In the genomic region with DNA sequence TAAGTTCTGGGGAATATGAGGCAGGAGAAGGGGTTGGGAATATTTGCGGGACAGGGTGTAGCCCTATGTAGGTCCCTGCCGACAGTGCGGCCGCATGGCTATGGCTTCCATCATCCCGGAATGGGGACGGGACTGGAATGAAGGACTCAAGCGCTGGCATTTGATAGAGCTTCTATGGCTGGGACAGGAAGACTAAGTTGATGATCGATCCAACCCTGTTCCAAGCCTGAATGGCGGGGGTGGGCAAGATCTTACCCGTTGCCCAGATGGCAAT, we compare ENCODE assay signal across 9 cellular contexts. TPM values are rescaled to one million over a fixed set of nuclear protein-coding genes. Genes with fewer than 3 reads are reported as not detected.
DNase-seq lines count a peak whose midpoint lies in the region; ATAC-seq, FAIRE-seq and TF ChIP-seq lines count a peak whose summit lies in the region.
"Had no signal": no experiment of that assay in that cellular context is flagged by ENCODE, and none has a peak within 500 bp of the region (broad histone marks: within the 10 kb centered on the region; RNA-seq: fewer than 3 reads in every experiment).

No MANE protein-coding gene starts in this region.

- H3K27me3 Mint-ChIP-seq in CD14-positive monocyte (ENCODE audit: low read depth in 3 of 3): peaks cover 51 to 81% (median 51%) of the 10 kb centered on the region in 3 donors

- H3K4me1 Mint-ChIP-seq in CD14-positive monocyte: peaks cover 46% of the 10 kb centered on the region

- peaks cover 5 to 6% of the 10 kb centered on the region in 2 donors for H3K36me3 Mint-ChIP-seq in CD14-positive monocyte

- H3K4me3 Mint-ChIP-seq in CD14-positive monocyte: peak overlapping the region; percentile 81 to 90

- peak overlapping the region; percentile 37 to 45 for H3K4me3 ChIP-seq in cardiac fibroblast (replicated peaks in 1 of 2; ENCODE audit: low read depth in 2 of 2, low read length in 2 of 2)
- H3K4me3 ChIP-seq in mucosa of stomach (ENCODE audit: low read length): peak overlapping the region; percentile 3
- H3K4me3 ChIP-seq: lung had no signal

- no peak for ATAC-seq in GM21528 (IDR thresholded peaks at IDR 0.05; ENCODE audit: low FRiP score, unreplicated experiment)
- no peak for ATAC-seq in GM19455 (IDR thresholded peaks at IDR 0.05; ENCODE audit: unreplicated experiment)

- no peak for DNase-seq in CD14-positive monocyte (ENCODE audit: low spot score)
- peak; percentile 37 for DNase-seq in HTR-8/SVneo (ENCODE audit: insufficient read length, low spot score)
- no peak for DNase-seq in cardiac fibroblast (ENCODE audit: low read depth in 2 of 2)
- no peak for DNase-seq in GM03348 (ENCODE audit: low spot score)
- no peak for DNase-seq in RCC 7860 (ENCODE audit: low spot score)

- H3K4me1 ChIP-seq in mucosa of stomach (ENCODE audit: control insufficient read depth, insufficient read depth, low read length): peaks cover 36% of the 10 kb centered on the region

- no peaks in the 10 kb centered on the region for H3K9me3 ChIP-seq in mucosa of stomach (ENCODE audit: control insufficient read depth, low read length)

- intact Hi-C loops in CD14-positive monocyte (cut with micrococcal nuclease): loop anchor here (2.0 to 10.0 kb wide), 3 partner anchors 22 to 109 kb away; no protein-coding TSS in a partner anchor

- H3K9me3 Mint-ChIP-seq in CD14-positive monocyte: peaks cover 6 to 34% (median 17%) of the 10 kb centered on the region in 7 donors

- no peak for TF ChIP-seq CTCF in CD14-positive monocyte (IDR thresholded peaks at IDR 0.05)
- no peak for TF ChIP-seq CTCF in cardiac fibroblast (IDR thresholded peaks at IDR 0.05; ENCODE audit: low read depth, low read length)

- peaks cover 51% of the 10 kb centered on the region for H3K27me3 ChIP-seq in mucosa of stomach (ENCODE audit: control insufficient read depth, insufficient read depth, low read length)

- no peaks in the 10 kb centered on the region for H3K36me3 ChIP-seq in mucosa of stomach (ENCODE audit: control insufficient read depth, insufficient read depth, low read length)

- H3K27ac Mint-ChIP-seq in CD14-positive monocyte: peak overlapping the region in 4 of 7 donors; percentile 15 to 83 (median 44)

- FAIRE-seq in HTR-8/SVneo (lab: Jason Lieb, UNC): no peak
- FAIRE-seq in RCC 7860 (lab: Jason Lieb, UNC): no peak

- H3K9ac ChIP-seq in mucosa of stomach (ENCODE audit: low read length): peak overlapping the region; percentile 56

RNA-seq across cellular contexts. Expression of a gene that starts 47.1 kb away (rescaled TPM):
- polyA plus RNA-seq in CD14-positive monocyte: not detected
